ENCODE assay signal across 29 cellular contexts in the genomic region with DNA sequence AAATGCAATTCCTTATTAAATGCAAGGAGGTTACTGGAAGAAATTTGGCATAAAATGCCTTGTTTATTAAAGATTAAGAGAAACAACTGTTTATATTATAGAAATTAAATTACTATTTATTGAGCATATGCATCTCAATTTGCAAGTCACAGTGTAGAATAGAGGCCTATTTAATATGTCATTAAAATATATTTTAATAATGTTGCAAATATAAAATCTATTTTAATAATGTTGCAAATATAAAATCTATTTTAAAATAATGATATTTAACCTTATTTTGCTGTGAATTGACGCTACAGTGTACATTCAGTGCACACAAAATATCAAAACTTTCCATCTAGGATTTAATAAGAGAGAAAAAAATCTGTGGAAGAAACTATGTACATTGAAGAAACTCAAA.
"Had no signal": no experiment of that assay in that cellular context is flagged by ENCODE, and none has a peak within 500 bp of the region (broad histone marks: within the 10 kb centered on the region; RNA-seq: fewer than 3 reads in every experiment).

No MANE protein-coding gene starts in this region.

- ATAC-seq: stimulated activated effector memory CD8-positive, alpha-beta T cell treated with anti-CD3 and anti-CD28 coated beads, Interleukin-12 subunit alpha, Interleukin-12 subunit beta, amount 100 ng/mL, for 72 hours; stimulated activated memory B cell treated with anti-CD40 and anti-IgM and Interleukin-4, amounts not matched to agents 10 μg/mL and 1 μg/mL and 100 μg/mL, for 72 hours; stimulated activated naive B cell treated with anti-CD40 and anti-IgM and Interleukin-4, amounts not matched to agents 10 μg/mL and 1 μg/mL and 100 μg/mL, for 72 hours; stimulated activated naive CD8-positive, alpha-beta T cell treated with anti-CD3 and anti-CD28 coated beads, Interleukin-15, amount 100 ng/mL, for 72 hours; stimulated activated naive CD8-positive, alpha-beta T cell treated with anti-CD3 and anti-CD28 coated beads, Interleukin-15, Interleukin-2, amounts not matched to agents 100 U/mL and 50 U/mL, for 24 hours; upper lobe of right lung had no signal

- H3K27me3 ChIP-seq: stomach, suprapubic skin, testis, thyroid gland, tibial artery, tibial nerve, transverse colon, upper lobe of left lung, upper lobe of right lung, uterus, vagina had no signal

- FAIRE-seq: urothelium cell line had no signal

- H3K9me3 Mint-ChIP-seq: stimulated activated naive B cell treated with anti-CD40 and anti-IgM and Interleukin-4, amounts not matched to agents 10 μg/mL and 1 μg/mL and 100 μg/mL, for 72 hours; type B pancreatic cell had no signal

- H3K27me3 Mint-ChIP-seq: stimulated activated memory B cell treated with anti-CD40 and anti-IgM and Interleukin-4, amounts not matched to agents 10 μg/mL and 1 μg/mL and 100 μg/mL, for 72 hours; stimulated activated naive B cell treated with anti-CD40 and anti-IgM and Interleukin-4, amounts not matched to agents 10 μg/mL and 1 μg/mL and 100 μg/mL, for 72 hours; stimulated activated naive CD8-positive, alpha-beta T cell treated with anti-CD3 and anti-CD28 coated beads, Interleukin-15, amount 100 ng/mL, for 72 hours; stimulated activated naive CD8-positive, alpha-beta T cell treated with anti-CD3 and anti-CD28 coated beads, Interleukin-15, Interleukin-2, amounts not matched to agents 100 ng/mL and 50 ng/mL, for 24 hours; type B pancreatic cell had no signal

- H3K4me1 Mint-ChIP-seq: stimulated activated effector memory CD8-positive, alpha-beta T cell treated with anti-CD3 and anti-CD28 coated beads, Interleukin-12 subunit alpha, Interleukin-12 subunit beta, amount 100 ng/mL, for 72 hours; stimulated activated memory B cell treated with anti-CD40 and anti-IgM and Interleukin-4, amounts not matched to agents 10 μg/mL and 1 μg/mL and 100 μg/mL, for 72 hours; stimulated activated naive B cell treated with anti-CD40 and anti-IgM and Interleukin-4, amounts not matched to agents 10 μg/mL and 1 μg/mL and 100 μg/mL, for 72 hours; stimulated activated naive CD8-positive, alpha-beta T cell treated with anti-CD3 and anti-CD28 coated beads, Interleukin-15, amount 100 ng/mL, for 72 hours had no signal

- H3K4me1 ChIP-seq: stomach, suprapubic skin, testis, thyroid gland, tibial artery, tibial nerve, transverse colon, upper lobe of left lung, upper lobe of right lung, uterus, vagina had no signal

- H3K4me3 Mint-ChIP-seq: stimulated activated effector memory CD8-positive, alpha-beta T cell treated with anti-CD3 and anti-CD28 coated beads, Interleukin-12 subunit alpha, Interleukin-12 subunit beta, amount 100 ng/mL, for 72 hours; stimulated activated memory B cell treated with anti-CD40 and anti-IgM and Interleukin-4, amounts not matched to agents 10 μg/mL and 1 μg/mL and 100 μg/mL, for 72 hours; stimulated activated naive B cell treated with anti-CD40 and anti-IgM and Interleukin-4, amounts not matched to agents 10 μg/mL and 1 μg/mL and 100 μg/mL, for 72 hours; stimulated activated naive CD8-positive, alpha-beta T cell treated with anti-CD3 and anti-CD28 coated beads, Interleukin-15, amount 100 ng/mL, for 72 hours; stimulated activated naive CD8-positive, alpha-beta T cell treated with anti-CD3 and anti-CD28 coated beads, Interleukin-15, Interleukin-2, amounts not matched to agents 100 ng/mL and 50 ng/mL, for 24 hours; type B pancreatic cell had no signal

- H3K27ac ChIP-seq: stomach, suprapubic skin, testis, thoracic aorta, thyroid gland, tibial artery, tibial nerve, transverse colon, upper lobe of left lung, upper lobe of right lung, uterus, vagina had no signal

- H3K27ac Mint-ChIP-seq: stimulated activated effector memory CD8-positive, alpha-beta T cell treated with anti-CD3 and anti-CD28 coated beads, Interleukin-12 subunit alpha, Interleukin-12 subunit beta, amount 100 ng/mL, for 72 hours; stimulated activated memory B cell treated with anti-CD40 and anti-IgM and Interleukin-4, amounts not matched to agents 10 μg/mL and 1 μg/mL and 100 μg/mL, for 72 hours; stimulated activated naive B cell treated with anti-CD40 and anti-IgM and Interleukin-4, amounts not matched to agents 10 μg/mL and 1 μg/mL and 100 μg/mL, for 72 hours; stimulated activated naive CD8-positive, alpha-beta T cell treated with anti-CD3 and anti-CD28 coated beads, Interleukin-15, amount 100 ng/mL, for 72 hours; stimulated activated naive CD8-positive, alpha-beta T cell treated with anti-CD3 and anti-CD28 coated beads, Interleukin-15, Interleukin-2, amounts not matched to agents 100 ng/mL and 50 ng/mL, for 24 hours; type B pancreatic cell had no signal

- H3K9me3 ChIP-seq: stomach, suprapubic skin, testis, thoracic aorta, thyroid gland, tibial artery, tibial nerve, transverse colon, upper lobe of left lung, upper lobe of right lung, uterus, vagina had no signal

- DNase-seq: stimulated activated CD4-positive, alpha-beta T cell treated with anti-CD3 and anti-CD28 coated beads, Interleukin-2, amount 100 ng/mL, for 48 hours; stimulated activated CD4-positive, alpha-beta T cell treated with anti-CD3 and anti-CD28 coated beads, Interleukin-4, amount 100 ng/mL, for 1 hour; stimulated activated CD4-positive, alpha-beta T cell treated with anti-CD3 and anti-CD28 coated beads, Interleukin-4, amount 100 ng/mL, for 24 hours; stimulated activated CD4-positive, alpha-beta T cell treated with anti-CD3 and anti-CD28 coated beads, Interleukin-4, amount 100 ng/mL, for 4 hours; stimulated activated CD8-positive, alpha-beta memory T cell treated with anti-CD3 and anti-CD28 coated beads, Interleukin-4, amount 100 ng/mL, for 48 hours; stimulated activated naive B cell treated with anti-CD40 and anti-IgM and Interleukin-4, amounts not matched to agents 10 μg/mL and 1 μg/mL and 100 μg/mL, for 72 hours; stimulated activated naive CD4-positive, alpha-beta T cell; stimulated activated naive CD4-positive, alpha-beta T cell treated with Interleukin-2 at 50 U/mL for 16 hours; stimulated activated naive CD8-positive, alpha-beta T cell treated with anti-CD3 and anti-CD28 coated beads, Interleukin-15, amount 100 ng/mL, for 72 hours; stimulated activated naive CD8-positive, alpha-beta T cell treated with anti-CD3 and anti-CD28 coated beads, Interleukin-15, Interleukin-2, amounts not matched to agents 100 U/mL and 50 U/mL, for 24 hours; stomach; substantia nigra; testis; thyroid gland; tibial artery; transverse colon; trophoblast cell; upper lobe of left lung; upper lobe of right lung; uterus had no signal

- H3K4me3 ChIP-seq: stomach, suprapubic skin, testis, thoracic aorta, thyroid gland, tibial artery, tibial nerve, transverse colon, upper lobe of left lung, upper lobe of right lung, uterus, vagina had no signal

- H3K36me3 Mint-ChIP-seq: stimulated activated effector memory CD8-positive, alpha-beta T cell treated with anti-CD3 and anti-CD28 coated beads, Interleukin-12 subunit alpha, Interleukin-12 subunit beta, amount 100 ng/mL, for 72 hours; stimulated activated memory B cell treated with anti-CD40 and anti-IgM and Interleukin-4, amounts not matched to agents 10 μg/mL and 1 μg/mL and 100 μg/mL, for 72 hours; stimulated activated naive B cell treated with anti-CD40 and anti-IgM and Interleukin-4, amounts not matched to agents 10 μg/mL and 1 μg/mL and 100 μg/mL, for 72 hours; type B pancreatic cell had no signal

- H3K36me3 ChIP-seq: stomach, suprapubic skin, thoracic aorta, thyroid gland, tibial artery, tibial nerve, transverse colon, upper lobe of left lung, upper lobe of right lung, uterus, vagina had no signal
